1 cellular context compared by ENCODE assay signal in the genomic region with DNA sequence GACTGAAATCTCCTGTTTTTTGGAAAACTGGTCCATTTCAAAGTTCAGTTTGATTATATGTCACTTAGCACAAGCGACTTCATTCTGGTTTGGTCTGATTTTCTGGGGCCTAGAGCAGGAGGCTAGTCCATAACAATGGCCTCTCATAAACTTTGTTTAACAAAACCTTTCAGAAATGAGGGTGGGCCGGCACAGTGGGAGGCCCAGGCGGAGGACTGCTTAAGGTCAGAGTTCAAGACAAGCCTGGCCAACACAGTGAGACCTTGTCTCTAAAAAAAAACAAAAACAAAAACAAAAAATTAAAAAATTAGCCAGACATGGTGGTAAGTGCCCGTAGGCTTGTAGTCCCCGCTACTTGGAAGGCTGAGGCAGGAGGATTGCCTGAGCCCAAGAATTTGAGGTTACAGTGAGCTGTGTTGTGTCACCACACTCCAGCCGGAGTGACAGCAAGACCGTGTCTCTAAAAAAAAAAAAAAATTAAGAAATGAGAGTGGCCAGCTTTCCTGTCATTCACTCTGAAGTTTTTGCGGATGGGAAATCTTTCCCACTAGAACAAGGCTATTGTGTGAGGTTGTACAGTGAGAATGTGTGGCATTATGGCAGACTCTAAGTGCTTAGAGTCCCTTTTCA.
TF ChIP-seq lines count a peak whose summit lies in the region.

No MANE protein-coding gene starts in this region.

TF ChIP-seq in H1, 55 proteins besides CTCF, POLR2A, EP300 and RAD21:
- TF ChIP-seq JUN (IDR thresholded peaks at IDR 0.05; ENCODE audit: low read depth, low read length) (no peak), BACH1 (IDR thresholded peaks at IDR 0.05; ENCODE audit: low read length) (no peak), KDM4A (IDR thresholded peaks at IDR 0.05; ENCODE audit: low read depth, low read length, severe bottlenecking) (no peak), RXRA (IDR thresholded peaks at IDR 0.05; ENCODE audit: insufficient read depth, low read depth, low read length) (0 out of 2 replicates have a peak, but pooled peaks have one; percentile 16), POU5F1 (IDR thresholded peaks at IDR 0.05; ENCODE audit: low read depth, low read length) (peak; percentile 23; the same call in 1 of the 2 replicates), HDAC6 (IDR thresholded peaks at IDR 0.05; ENCODE audit: low read depth, low read length) (no peak), SIRT6 (IDR thresholded peaks at IDR 0.05; ENCODE audit: low read length) (no peak), SIX5 (IDR thresholded peaks at IDR 0.05; ENCODE audit: low read depth, low read length) (no peak), SAP30 (IDR thresholded peaks at IDR 0.05; ENCODE audit: insufficient read depth, insufficient replicate concordance, low read length) (no peak), SP2 (IDR thresholded peaks at IDR 0.05; ENCODE audit: low read length) (no peak), NRF1 (IDR thresholded peaks at IDR 0.05; ENCODE audit: low read depth, low read length) (no peak)
